25 cellular contexts compared by ENCODE assay signal in the genomic region with DNA sequence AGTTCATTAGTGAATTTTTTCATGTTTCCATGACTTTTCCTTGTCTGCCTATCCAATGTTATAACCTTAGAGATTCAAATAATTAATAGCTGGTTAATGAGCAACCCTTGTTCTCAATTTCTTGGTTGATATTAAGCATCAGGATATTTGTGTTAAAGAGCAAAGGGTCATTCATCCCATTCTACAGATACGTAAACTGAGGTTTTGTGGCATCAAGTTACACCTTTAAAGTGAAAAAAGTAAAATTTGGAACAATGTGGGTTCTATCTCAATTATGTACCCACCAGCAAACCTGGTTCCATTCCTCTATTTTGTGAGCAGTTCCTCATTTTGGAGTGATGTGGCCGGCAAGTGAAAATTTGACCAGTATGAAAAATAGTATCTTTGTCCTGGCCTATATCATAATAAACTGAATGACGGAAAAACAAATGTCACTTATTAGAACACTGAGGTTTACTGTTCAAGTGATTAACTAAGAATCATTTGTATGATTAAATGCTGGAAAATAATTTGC.
"Had no signal": no experiment of that assay in that cellular context is flagged by ENCODE, and none has a peak within 500 bp of the region (broad histone marks: within the 10 kb centered on the region; RNA-seq: fewer than 3 reads in every experiment).

No MANE protein-coding gene starts in this region.

- FAIRE-seq: endometrium, islet of Langerhans, keratinocyte had no signal

- H3K36me3 ChIP-seq: esophagus squamous epithelium, gastrocnemius medialis, heart right ventricle, left lung, lower lobe of right lung had no signal

- H3K4me3 ChIP-seq: coronary artery, esophagus squamous epithelium, gastrocnemius medialis, heart right ventricle, left lung, lower lobe of right lung, mucosa of descending colon had no signal

- H3K27ac ChIP-seq: coronary artery, epithelial cell of prostate, esophagus squamous epithelium, gastrocnemius medialis, heart right ventricle, left lung, lower lobe of right lung had no signal

- ATAC-seq: effector memory CD8-positive, alpha-beta T cell; esophagus mucosa; gastrocnemius medialis; heart right ventricle; left cardiac atrium; left lung; left ventricle myocardium superior; lower lobe of right lung; mucosa of descending colon; naive thymus-derived CD8-positive, alpha-beta T cell had no signal

- H3K27me3 ChIP-seq: esophagus squamous epithelium, gastrocnemius medialis, left lung had no signal

- H3K4me1 ChIP-seq: esophagus squamous epithelium, gastrocnemius medialis, heart right ventricle, left lung, lower lobe of right lung had no signal

- DNase-seq: effector CD8-positive, alpha-beta T cell; effector memory CD8-positive, alpha-beta T cell; endodermal cell; erythroblast; esophagus squamous epithelium; foreskin fibroblast; gastrocnemius medialis; glutamatergic neuron; head of caudate nucleus; heart right ventricle; hippocampal formation; left cardiac atrium; left lung; left ventricle myocardium superior; lower lobe of right lung; mesenchymal stem cell; mucosa of descending colon; naive B cell; naive thymus-derived CD8-positive, alpha-beta T cell had no signal

- H3K9me3 ChIP-seq: esophagus squamous epithelium, gastrocnemius medialis, heart right ventricle, left lung, lower lobe of right lung, mucosa of descending colon had no signal
